In genomic region chr1:236830560-236830959, GRCh38 we compare ENCODE assay signal across 22 cellular contexts. TPM values are rescaled to one million over a fixed set of nuclear protein-coding genes. Genes with fewer than 3 reads are reported as not detected.
DNase-seq lines count a peak whose midpoint lies in the region; ATAC-seq and TF ChIP-seq lines count a peak whose summit lies in the region.
"Had no signal": no experiment of that assay in that cellular context is flagged by ENCODE, and none has a peak within 500 bp of the region (broad histone marks: within the 10 kb centered on the region; RNA-seq: fewer than 3 reads in every experiment).

No MANE protein-coding gene starts in this region.

- CTCF ChIA-PET in MCF 10A (lab: Yijun Ruan, JAX), result interaction anchor here (0.6 kb wide), 2 partner anchors 12 to 232 kb away, joined by 3 read pairs; no protein-coding TSS in a partner anchor

- H3K4me3 ChIP-seq in left ventricle myocardium inferior (peak overlapping the region; percentile 10), ovary (no peak overlapping the region), uterus (no peak overlapping the region), vagina (no peak overlapping the region)
- H3K4me3 ChIP-seq: MG63, PC-9 had no signal

- H3K4me1 ChIP-seq in left ventricle myocardium inferior (peaks cover 35% of the 10 kb centered on the region), ovary (ENCODE audit: insufficient read depth) (no peaks in the 10 kb centered on the region), uterus (peaks cover 0 to 14% of the 10 kb centered on the region in 2 donors), vagina (no peaks in the 10 kb centered on the region)

- no TSS peak for BruUV-seq in MCF 10A (replicated peaks; lab: Mats Ljungman, UMichigan)

- H3K9me3 Mint-ChIP-seq in MCF 10A (ENCODE audit: unreplicated experiment), result no peaks in the 10 kb centered on the region

- TF ChIP-seq EP300 in ovary (IDR thresholded peaks at IDR 0.05), result no peak

- no peak overlapping the region for H3K27ac Mint-ChIP-seq in MCF 10A (ENCODE audit: low read depth, unreplicated experiment)

- H3K27ac ChIP-seq in left ventricle myocardium inferior (replicated peaks) (peak overlapping the region; percentile 80), ovary (no peak overlapping the region), uterus (peak overlapping the region in 1 of 2 donors; percentile 8), vagina (no peak overlapping the region)
- H3K27ac ChIP-seq: 22Rv1, PC-9 had no signal

- no peak for DNase-seq in Right ventricle myocardium inferior (ENCODE audit: missing footprints)
- no peak for DNase-seq in cardiac septum (ENCODE audit: low spot score)
- peak; percentile 65 for DNase-seq in left ventricle myocardium inferior
- peak in 3 of 5 donors; percentile 18 to 36 (median 31) for DNase-seq in ovary
- DNase-seq in uterus, result peak; percentile 25 to 27
- DNase-seq in vagina (ENCODE audit: extremely low spot score in 2 of 2), result no peak
- no peak for DNase-seq in MCF 10A (ENCODE audit: unreplicated experiment)
- DNase-seq: Calu3, DMS79 treated with DMSO at 0.1 percent for 48 hours, GF-D8, KBM-7, MG63, NCI-H1105 treated with DMSO at 0.1 percent for 48 hours, NCI-H146, NCI-H2029, NCI-H2227 treated with DMSO at 0.1 percent for 48 hours, NCI-H526 treated with DMSO at 0.1 percent for 48 hours, PC-9, SHP77 had no signal

- WGBS in ovary, 3 donors, result 14 to 27% (median 16%) methylated on average over 6 of the region's 6 CpGs

- POLR2A ChIA-PET in MCF 10A (lab: Yijun Ruan, JAX), result no interaction called here

- H3K36me3 Mint-ChIP-seq in MCF 10A (ENCODE audit: insufficient read depth, unreplicated experiment), result peaks cover 94% of the 10 kb centered on the region

- TF ChIP-seq POLR2A in ovary (IDR thresholded peaks at IDR 0.05), result no peak
- TF ChIP-seq POLR2A in uterus (IDR thresholded peaks at IDR 0.05), result no peak
- no peak for TF ChIP-seq POLR2A in vagina (IDR thresholded peaks at IDR 0.05)

- ATAC-seq in Right ventricle myocardium inferior (peak; percentile 94), HG03571 (IDR thresholded peaks at IDR 0.05; ENCODE audit: unreplicated experiment) (no peak)
- ATAC-seq: HCT116 had no signal

- H3K9me3 ChIP-seq in left ventricle myocardium inferior (replicated peaks) (no peaks in the 10 kb centered on the region), ovary (no peaks in the 10 kb centered on the region), uterus (no peaks in the 10 kb centered on the region), vagina (no peaks in the 10 kb centered on the region)
- H3K9me3 ChIP-seq: MG63 had no signal

- TF ChIP-seq CTCF in left ventricle myocardium inferior (IDR thresholded peaks at IDR 0.05; ENCODE audit: borderline replicate concordance) (no peak), ovary (IDR thresholded peaks at IDR 0.05) (no peak), uterus (IDR thresholded peaks at IDR 0.05) (no peak), vagina (IDR thresholded peaks at IDR 0.05) (no peak), MCF 10A (IDR thresholded peaks at IDR 0.05; ENCODE audit: unreplicated experiment) (no peak)

- H3K27me3 Mint-ChIP-seq in MCF 10A (ENCODE audit: insufficient read depth, unreplicated experiment), result no peaks in the 10 kb centered on the region

- peaks cover 81% of the 10 kb centered on the region for H3K36me3 ChIP-seq in left ventricle myocardium inferior
- no peaks in the 10 kb centered on the region for H3K36me3 ChIP-seq in ovary
- no peaks in the 10 kb centered on the region for H3K36me3 ChIP-seq in uterus
- H3K36me3 ChIP-seq in vagina, result peaks cover 0 to 60% of the 10 kb centered on the region in 2 donors

- no peak overlapping the region for H3K4me3 Mint-ChIP-seq in MCF 10A (ENCODE audit: unreplicated experiment)

- no peaks in the 10 kb centered on the region for H3K27me3 ChIP-seq in left ventricle myocardium inferior (ENCODE audit: low read depth)
- H3K27me3 ChIP-seq in ovary, result no peaks in the 10 kb centered on the region
- no peaks in the 10 kb centered on the region for H3K27me3 ChIP-seq in uterus
- no peaks in the 10 kb centered on the region for H3K27me3 ChIP-seq in vagina
- H3K27me3 ChIP-seq: MG63 had no signal

- intact Hi-C loops in Right ventricle myocardium inferior (cut with DNase I), result no loop called here
- intact Hi-C loops in cardiac septum (cut with DNase I), result no loop called here
- intact Hi-C loops in left ventricle myocardium inferior (cut with micrococcal nuclease), result no loop called here
- intact Hi-C loops in ovary (cut with DNase I), result no loop called here
- intact Hi-C loops in uterus (cut with DNase I; ENCODE audit: low total_unique reads), result no loop called here
- intact Hi-C loops in vagina (cut with DNase I), result no loop called here
- intact Hi-C loops in MCF 10A (cut with micrococcal nuclease), result no loop called here

- H3K4me1 Mint-ChIP-seq in MCF 10A (ENCODE audit: insufficient read depth, unreplicated experiment), result no peaks in the 10 kb centered on the region

RNA-seq across cellular contexts. Expression of gene MTR, which starts 35.5 kb away (rescaled TPM):
- total RNA-seq in Right ventricle myocardium inferior (49.0 TPM), cardiac septum (58.8 TPM), left ventricle myocardium inferior (47.6 TPM), ovary (10 to 100 TPM; 26.1 to 60.8 (median 51.9) TPM), uterus (10 to 100 TPM; 19.0 to 78.1 (median 47.5) TPM), vagina (19.9 TPM), MCF 10A (2022) (54.6 and 59.1 TPM in 2 replicates)
- polyA plus RNA-seq in ovary, result 10 to 100 TPM; 10.2 to 21.9 TPM

Comparison
In these comparisons a context has a peak if more than half of its experiments do, and no peak if none do; other contexts are left out.
1. DNase-seq: peak in left ventricle myocardium inferior (single experiment), ovary (3 of 5) and uterus (2 of 2); none in Right ventricle myocardium inferior (single experiment), cardiac septum (single experiment), vagina (0 of 2) and MCF 10A (single experiment).